ENCODE assay signal across 8 cellular contexts in genomic region chr5:115626444-115626823, GRCh38. TPM values are rescaled to one million over a fixed set of nuclear protein-coding genes. Genes with fewer than 3 reads are reported as not detected.
DNase-seq lines count a peak whose midpoint lies in the region; ATAC-seq and TF ChIP-seq lines count a peak whose summit lies in the region.

No MANE protein-coding gene starts in this region.

- H3K4me1 ChIP-seq in cardiac muscle cell (ENCODE audit: low read depth), result peaks cover 28% of the 10 kb centered on the region

- H3K9me3 Mint-ChIP-seq in activated naive CD4-positive, alpha-beta T cell treated with anti-CD3 and anti-CD28 coated beads, Interleukin-2, amount 50 U/mL, for 72 hours, result no peaks in the 10 kb centered on the region

- peak overlapping the region in 1 of 2 donors; percentile 95 for H3K27ac Mint-ChIP-seq in activated naive CD4-positive, alpha-beta T cell treated with anti-CD3 and anti-CD28 coated beads, Interleukin-2, amount 50 U/mL, for 72 hours
- H3K27ac Mint-ChIP-seq in T-helper 17 cell, result no peak overlapping the region

- ATAC-seq in activated naive CD4-positive, alpha-beta T cell treated with anti-CD3 and anti-CD28 coated beads, Interleukin-2, amount 50 U/mL, for 72 hours, result peak; percentile 31 to 39
- ATAC-seq in HG03064 (IDR thresholded peaks at IDR 0.05; ENCODE audit: low read depth, unreplicated experiment), result peak; percentile 35
- ATAC-seq in T-helper 17 cell, result peak; percentile 23

- no peaks in the 10 kb centered on the region for H3K9me3 ChIP-seq in T-helper 17 cell (ENCODE audit: control insufficient read depth, low read length, poor library complexity, severe bottlenecking)
- H3K9me3 ChIP-seq in cardiac muscle cell (ENCODE audit: low read depth), result no peaks in the 10 kb centered on the region

- H3K27ac ChIP-seq in cardiac muscle cell, result peak overlapping the region; percentile 68

- H3K4me3 ChIP-seq in cardiac muscle cell, result peak overlapping the region; percentile 61
- peak overlapping the region; percentile 67 for H3K4me3 ChIP-seq in skeletal muscle cell (ENCODE audit: low read depth, low read length)

- DNase-seq in activated naive CD4-positive, alpha-beta T cell treated with anti-CD3 and anti-CD28 coated beads, Interleukin-2, amount 50 U/mL, for 72 hours (ENCODE audit: low spot score in 2 of 2), result no peak
- DNase-seq in activated naive CD4-positive, alpha-beta T cell treated with Interleukin-2 at 50 U/mL for 16 hours, result no peak
- DNase-seq in T-helper 17 cell, result no peak
- no peak for DNase-seq in cardiac muscle cell (ENCODE audit: low read depth in 1 of 2, low spot score in 1 of 2)
- no peak for DNase-seq in skeletal muscle cell (ENCODE audit: low read depth)
- no peak for DNase-seq in head of caudate nucleus
- DNase-seq in NCI-H2029 treated with DMSO at 0.1 percent for 48 hours (lab: John Stamatoyannopoulos, UW), result no peak

- no peaks in the 10 kb centered on the region for H3K36me3 ChIP-seq in cardiac muscle cell

- TF ChIP-seq CTCF in cardiac muscle cell (IDR thresholded peaks at IDR 0.05; ENCODE audit: low read depth, low read length), result no peak

- H3K27me3 ChIP-seq in cardiac muscle cell, result no peaks in the 10 kb centered on the region

- peaks cover 20% of the 10 kb centered on the region for H3K4me1 Mint-ChIP-seq in T-helper 17 cell

- H3K27me3 Mint-ChIP-seq in T-helper 17 cell, result no peaks in the 10 kb centered on the region

- H3K4me3 Mint-ChIP-seq in T-helper 17 cell, result no peak overlapping the region

- peaks cover 0 to 5% of the 10 kb centered on the region in 2 donors for H3K36me3 Mint-ChIP-seq in activated naive CD4-positive, alpha-beta T cell treated with anti-CD3 and anti-CD28 coated beads, Interleukin-2, amount 50 U/mL, for 72 hours
- H3K36me3 Mint-ChIP-seq in T-helper 17 cell (ENCODE audit: low read depth), result peaks cover 6% of the 10 kb centered on the region

- intact Hi-C loops in head of caudate nucleus (cut with DNase I), result loop anchor here (5.0 kb wide), 1 partner anchor 216 kb away; the partner anchor contains the start of genes AP3S1 and ATG12

RNA-seq across cellular contexts. Expression of gene TMED7, which starts 0.6 kb away (rescaled TPM):
- 10 to 100 TPM; 33.1 to 38.4 TPM for total RNA-seq in activated naive CD4-positive, alpha-beta T cell treated with anti-CD3 and anti-CD28 coated beads, Interleukin-2, amount 50 U/mL, for 72 hours
- total RNA-seq in T-helper 17 cell, result 10 to 100 TPM; 49.0 to 53.7 TPM
- 105 and 264 TPM in 2 replicates for total RNA-seq in cardiac muscle cell
- 43.3 and 52.9 TPM in 2 replicates for polyA plus RNA-seq in cardiac muscle cell

RNA-seq across cellular contexts. Expression of gene TICAM2, which starts 24.2 kb away (rescaled TPM):
- under 1 TPM; 0.66 to 0.91 TPM for total RNA-seq in activated naive CD4-positive, alpha-beta T cell treated with anti-CD3 and anti-CD28 coated beads, Interleukin-2, amount 50 U/mL, for 72 hours
- total RNA-seq in T-helper 17 cell, result under 1 TPM; 0.52 to 0.90 TPM
- total RNA-seq in cardiac muscle cell, result 0.28 and 0.63 TPM in 2 replicates
- polyA plus RNA-seq in cardiac muscle cell, result 0.22 and 0.54 TPM in 2 replicates
